In the genomic region with DNA sequence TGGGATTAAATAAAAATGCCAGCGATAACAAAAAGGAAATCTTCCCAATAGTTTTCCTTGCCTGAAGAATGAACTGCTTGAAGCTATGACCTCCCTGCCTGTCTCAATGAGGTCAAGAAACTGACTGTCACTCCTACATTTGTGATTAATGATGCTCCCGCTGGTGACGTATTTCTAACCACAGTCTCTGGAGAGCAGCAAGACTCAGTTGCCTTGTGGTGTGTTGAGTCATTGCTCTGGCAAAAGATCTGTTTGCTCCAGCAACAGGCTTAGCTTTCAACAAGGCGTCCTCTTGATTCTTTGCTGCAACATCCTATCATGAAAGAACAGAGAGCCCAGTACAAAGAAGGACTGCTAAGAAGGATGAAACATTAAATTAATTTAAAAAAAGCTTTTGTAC, we compare ENCODE assay signal across 7 cellular contexts.
A peak's percentile ranks its signal among the peaks of the same experiment; 100 is the strongest.
DNase-seq lines count a peak whose midpoint lies in the region; ATAC-seq and TF ChIP-seq lines count a peak whose summit lies in the region.

No MANE protein-coding gene starts in this region.

- H3K27ac ChIP-seq in heart right ventricle (no peak overlapping the region), smooth muscle cell (ENCODE audit: low read depth) (peak overlapping the region; percentile 95)

- H3K27me3 ChIP-seq in heart right ventricle (no peaks in the 10 kb centered on the region), smooth muscle cell (ENCODE audit: low read depth) (no peaks in the 10 kb centered on the region)

- intact Hi-C loops in heart right ventricle (cut with DNase I): no loop called here

- H3K9me3 ChIP-seq in heart right ventricle: no peaks in the 10 kb centered on the region
- H3K9me3 ChIP-seq in smooth muscle cell (replicated peaks; ENCODE audit: low read depth): no peaks in the 10 kb centered on the region

- H3K36me3 ChIP-seq in heart right ventricle: no peaks in the 10 kb centered on the region
- no peaks in the 10 kb centered on the region for H3K36me3 ChIP-seq in smooth muscle cell (ENCODE audit: low read depth)

- DNase-seq in Jurkat, Clone E6-1 (ENCODE audit: low read depth, low spot score): peak; percentile 16
- DNase-seq in UCSD-AML1 (lab: John Stamatoyannopoulos, UW; ENCODE audit: unreplicated experiment) (peak; percentile 4), heart right ventricle (peak in 1 of 2 donors; percentile 26), smooth muscle cell (lab: John Stamatoyannopoulos, UW; ENCODE audit: unreplicated experiment) (no peak), 8988T (no peak)

- H3K4me1 ChIP-seq in heart right ventricle (no peaks in the 10 kb centered on the region), smooth muscle cell (ENCODE audit: low read depth) (peaks cover 24% of the 10 kb centered on the region)

- peak overlapping the region; percentile 64 for H3K4me2 ChIP-seq in smooth muscle cell

- no peak overlapping the region for H3K4me3 ChIP-seq in Jurkat, Clone E6-1 (ENCODE audit: low read length)
- no peak overlapping the region for H3K4me3 ChIP-seq in heart right ventricle
- H3K4me3 ChIP-seq in smooth muscle cell: no peak overlapping the region

- ATAC-seq in heart right ventricle (peak in 7 of 8 donors; percentile 33 to 89 (median 55)), GM19452 (IDR thresholded peaks at IDR 0.05; ENCODE audit: unreplicated experiment) (no peak), GM18517 (IDR thresholded peaks at IDR 0.05; ENCODE audit: unreplicated experiment) (no peak)

- TF ChIP-seq CTCF in heart right ventricle (IDR thresholded peaks at IDR 0.05) (no peak), smooth muscle cell (IDR thresholded peaks at IDR 0.05; ENCODE audit: borderline replicate concordance, insufficient read depth, poor library complexity, severe bottlenecking) (no peak)

- no peaks in the 10 kb centered on the region for H4K20me1 ChIP-seq in smooth muscle cell (ENCODE audit: low read depth)

- H3F3A ChIP-seq in smooth muscle cell (ENCODE audit: low read depth): peaks cover 14% of the 10 kb centered on the region

- H2AFZ ChIP-seq in smooth muscle cell (ENCODE audit: low read depth): no peak overlapping the region

- 64 to 70% methylated on average over 4 of the region's 4 CpGs for WGBS in heart right ventricle, 2 donors
- 20% methylated on average over 4 of the region's 4 CpGs for WGBS in smooth muscle cell (ENCODE audit: low lambda C conversion rate)

- H3K9ac ChIP-seq in smooth muscle cell (ENCODE audit: low read depth): no peak overlapping the region

- no peaks in the 10 kb centered on the region for H3K79me2 ChIP-seq in smooth muscle cell (ENCODE audit: low read depth)

Comparison
In these comparisons a context has a peak if more than half of its experiments do, and no peak if none do; other contexts are left out.
1. DNase-seq: peak in Jurkat, Clone E6-1 (single experiment) and UCSD-AML1 (single experiment); none in smooth muscle cell (single experiment) and 8988T (single experiment).
2. ATAC-seq: peak in heart right ventricle (7 of 8); none in GM19452 (single experiment) and GM18517 (single experiment).